Comparison of ENCODE assay signal across 8 cellular contexts in the genomic region with DNA sequence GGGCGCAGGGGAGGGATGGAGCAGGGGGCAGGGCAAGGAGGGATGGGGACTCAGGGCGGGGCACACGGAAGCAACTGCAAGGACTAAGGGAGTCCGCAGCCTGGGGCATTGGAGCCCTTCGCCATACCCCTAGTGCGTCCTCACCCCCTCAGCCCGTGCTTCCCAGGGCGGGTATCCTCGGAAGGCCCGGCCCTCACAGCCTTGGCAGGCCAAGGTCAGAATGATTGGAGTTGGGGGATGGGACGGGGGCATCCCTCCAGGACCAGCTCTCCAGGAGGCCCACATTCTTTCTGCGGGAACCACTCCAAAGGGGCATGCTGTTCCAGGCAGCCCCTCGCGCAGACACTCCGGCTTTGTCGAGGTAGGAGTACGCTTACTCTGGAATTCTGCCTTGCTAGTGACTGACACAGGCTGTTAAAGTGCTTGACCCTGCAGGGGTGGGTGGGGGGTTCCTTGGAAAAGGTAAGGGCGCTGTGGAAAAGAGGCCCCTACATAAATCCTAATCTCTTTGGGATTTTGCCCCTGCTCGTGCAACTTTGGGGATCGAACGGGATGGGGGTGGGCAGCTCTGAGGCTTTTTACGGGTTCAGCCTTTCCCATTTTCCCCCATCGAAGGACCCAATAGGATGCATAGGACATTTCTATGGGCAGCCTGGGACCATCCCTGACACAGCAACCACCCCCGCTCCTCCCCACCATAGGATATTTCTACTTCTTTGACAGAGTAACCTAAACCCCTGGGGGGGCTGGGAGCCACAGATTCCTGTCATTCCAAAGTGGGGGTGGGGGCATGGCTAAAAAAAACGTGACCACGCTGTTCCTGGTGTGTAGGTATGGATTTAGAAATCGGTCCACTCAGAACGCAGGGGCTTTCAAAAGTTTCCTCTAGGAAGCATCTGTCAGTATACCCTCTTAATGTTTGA. TPM values are rescaled to one million over a fixed set of nuclear protein-coding genes. Genes with fewer than 3 reads are reported as not detected.
DNase-seq lines count a peak whose midpoint lies in the region; ATAC-seq and TF ChIP-seq lines count a peak whose summit lies in the region.

No MANE protein-coding gene starts in this region.

- H3K4me3 Mint-ChIP-seq in GM23338: peak overlapping the region; percentile 98
- H3K4me3 Mint-ChIP-seq in T-cell: peak overlapping the region; percentile 89 to 93 (median 93)
- H3K4me3 Mint-ChIP-seq in stimulated activated memory B cell treated with anti-CD40 and anti-IgM and Interleukin-4, amounts not matched to agents 10 μg/mL and 1 μg/mL and 100 μg/mL, for 72 hours: peak overlapping the region; percentile 96

- H3K4me1 ChIP-seq in GM23338 (ENCODE audit: insufficient read depth): peaks cover 15% of the 10 kb centered on the region

- H3K4me3 ChIP-seq in GM23338: peak overlapping the region; percentile 84
- peak overlapping the region; percentile 62 for H3K4me3 ChIP-seq in iPS-11a (ENCODE audit: low read depth, low read length)

- peak overlapping the region; percentile 92 for H3K4me2 ChIP-seq in GM23338

- H3K36me3 Mint-ChIP-seq in GM23338 (ENCODE audit: low read depth) (peaks cover 23% of the 10 kb centered on the region), T-cell (no peaks in the 10 kb centered on the region)
- H3K36me3 Mint-ChIP-seq in stimulated activated memory B cell treated with anti-CD40 and anti-IgM and Interleukin-4, amounts not matched to agents 10 μg/mL and 1 μg/mL and 100 μg/mL, for 72 hours: peaks cover 19% of the 10 kb centered on the region

- peaks cover 23% of the 10 kb centered on the region for H4K20me1 ChIP-seq in GM23338 (replicated peaks; ENCODE audit: insufficient read depth)

- CTCF ChIA-PET in T-cell (lab: Charles Lee): interaction anchor here in 1 of 2 donors (0.6 to 0.7 kb wide), 2 partner anchors 1003 to 1155 kb away, joined by 7 read pairs; no protein-coding TSS in a partner anchor

- ATAC-seq in GM23338 (peak; percentile 64), T-cell (replicated peaks in 1 of 4) (no peak), GM19035 (IDR thresholded peaks at IDR 0.05; ENCODE audit: unreplicated experiment) (no peak)
- no peak for ATAC-seq in stimulated activated memory B cell treated with anti-CD40 and anti-IgM and Interleukin-4, amounts not matched to agents 10 μg/mL and 1 μg/mL and 100 μg/mL, for 72 hours

- H3K9me2 ChIP-seq in GM23338 (ENCODE audit: insufficient read depth): no peaks in the 10 kb centered on the region

- H3K36me3 ChIP-seq in GM23338 (ENCODE audit: insufficient read depth): no peaks in the 10 kb centered on the region

- peaks cover 40% of the 10 kb centered on the region for H3K79me2 ChIP-seq in GM23338 (replicated peaks; ENCODE audit: insufficient read depth)

- H3K9me3 Mint-ChIP-seq in GM23338 (no peaks in the 10 kb centered on the region), T-cell (no peaks in the 10 kb centered on the region)
- H3K9me3 Mint-ChIP-seq in stimulated activated memory B cell treated with anti-CD40 and anti-IgM and Interleukin-4, amounts not matched to agents 10 μg/mL and 1 μg/mL and 100 μg/mL, for 72 hours: no peaks in the 10 kb centered on the region

- DNase-seq in GM23338 (ENCODE audit: low spot score) (peak; percentile 61), T-cell (no peak), NOMO-1 treated with dmso at 0.1 percent for 144 hours (lab: John Stamatoyannopoulos, UW; ENCODE audit: unreplicated experiment) (no peak), NCI-H1436 treated with DMSO at 0.1 percent for 48 hours (lab: John Stamatoyannopoulos, UW) (no peak), DMS79 treated with DMSO at 0.1 percent for 48 hours (lab: John Stamatoyannopoulos, UW) (no peak)

- H3K27me3 Mint-ChIP-seq in GM23338 (ENCODE audit: insufficient read depth, low read depth, poor library complexity): peaks cover 11% of the 10 kb centered on the region
- H3K27me3 Mint-ChIP-seq in T-cell: no peaks in the 10 kb centered on the region
- H3K27me3 Mint-ChIP-seq in stimulated activated memory B cell treated with anti-CD40 and anti-IgM and Interleukin-4, amounts not matched to agents 10 μg/mL and 1 μg/mL and 100 μg/mL, for 72 hours: no peaks in the 10 kb centered on the region

- TF ChIP-seq CTCF in GM23338 (conservative IDR thresholded peaks at IDR 0.05; ENCODE audit: low read depth in 2 of 2): no peak

- H3K27ac Mint-ChIP-seq in GM23338 (no peak overlapping the region), T-cell (peak overlapping the region in 1 of 2 donors; percentile 77)
- H3K27ac Mint-ChIP-seq in stimulated activated memory B cell treated with anti-CD40 and anti-IgM and Interleukin-4, amounts not matched to agents 10 μg/mL and 1 μg/mL and 100 μg/mL, for 72 hours: peak overlapping the region; percentile 90

- H2AFZ ChIP-seq in GM23338: peak overlapping the region; percentile 59

- POLR2A ChIA-PET in T-cell (lab: Charles Lee): interaction anchor here (0.6 to 0.7 kb wide), 4 partner anchors 8 to 847 kb away, joined by 6 to 13 read pairs (median 12); no protein-coding TSS in a partner anchor

- H3F3A ChIP-seq in GM23338 (replicated peaks; ENCODE audit: low read depth): 0 out of 2 replicates have a peak, but pooled peaks cover 4% of the 10 kb centered on the region

- H3K4me1 Mint-ChIP-seq in GM23338: peaks cover 23% of the 10 kb centered on the region
- peaks cover 32 to 49% (median 45%) of the 10 kb centered on the region in 3 donors for H3K4me1 Mint-ChIP-seq in T-cell
- H3K4me1 Mint-ChIP-seq in stimulated activated memory B cell treated with anti-CD40 and anti-IgM and Interleukin-4, amounts not matched to agents 10 μg/mL and 1 μg/mL and 100 μg/mL, for 72 hours: peaks cover 47% of the 10 kb centered on the region

- peaks cover 5% of the 10 kb centered on the region; the same call in 1 of the 2 replicates for H3K27me3 ChIP-seq in GM23338 (ENCODE audit: insufficient read depth)

- H3K27ac ChIP-seq in GM23338 (ENCODE audit: low read depth): peak overlapping the region; percentile 81; the same call in 1 of the 2 replicates

TF ChIP-seq in GM23338, 12 proteins besides CTCF, POLR2A, EP300 and RAD21:
- TF ChIP-seq REST (IDR thresholded peaks at IDR 0.05; ENCODE audit: unreplicated experiment) (no peak), STAT1 (IDR thresholded peaks at IDR 0.05; ENCODE audit: unreplicated experiment) (no peak), ZNF114 (CRISPR knock-in tag; IDR thresholded peaks at IDR 0.05) (no peak), CREB1 (CRISPR knock-in tag; IDR thresholded peaks at IDR 0.05; ENCODE audit: low read depth) (no peak), NANOG (IDR thresholded peaks at IDR 0.05; ENCODE audit: borderline replicate concordance) (no peak), JUNB (IDR thresholded peaks at IDR 0.05; ENCODE audit: unreplicated experiment) (no peak), ZNF331 (CRISPR knock-in tag; IDR thresholded peaks at IDR 0.05; ENCODE audit: low read depth) (no peak), ETS1 (IDR thresholded peaks at IDR 0.05) (no peak), EZH2 (IDR thresholded peaks at IDR 0.05; ENCODE audit: low read depth, unreplicated experiment) (no peak), EZH2phosphoT487 (IDR thresholded peaks at IDR 0.05; ENCODE audit: unreplicated experiment) (no peak)
TF ChIP-seq in GM23338: peak in this region for 0.

RNA-seq across cellular contexts. Expression of gene TRIM11, which starts 0.7 kb away (rescaled TPM):
- 37.2 and 41.2 TPM in 2 replicates for total RNA-seq in GM23338 (2014; rRNA removed; shearing (Covaris generic))
- 16.2 and 17.5 TPM in 2 replicates for polyA plus RNA-seq in GM23338 (2016; fragmentation: Nextera tagmentation; extraction: Ambion mirVana)
- total RNA-seq in T-cell: 10 to 100 TPM; 36.4 to 66.6 (median 61.7) TPM

RNA-seq across cellular contexts. Expression of gene TRIM17, which starts 9.3 kb away (rescaled TPM):
- total RNA-seq in GM23338 (2014; rRNA removed; shearing (Covaris generic)): 1.1 and 1.4 TPM in 2 replicates
- polyA plus RNA-seq in GM23338 (2016; fragmentation: Nextera tagmentation; extraction: Ambion mirVana): 0.86 and 1.4 TPM in 2 replicates
- 1 to 10 TPM in 4 of 5 donors, under 1 TPM in 1; 0.90 to 4.7 (median 1.7) TPM for total RNA-seq in T-cell
